13 cellular contexts compared by ENCODE assay signal in the genomic region with DNA sequence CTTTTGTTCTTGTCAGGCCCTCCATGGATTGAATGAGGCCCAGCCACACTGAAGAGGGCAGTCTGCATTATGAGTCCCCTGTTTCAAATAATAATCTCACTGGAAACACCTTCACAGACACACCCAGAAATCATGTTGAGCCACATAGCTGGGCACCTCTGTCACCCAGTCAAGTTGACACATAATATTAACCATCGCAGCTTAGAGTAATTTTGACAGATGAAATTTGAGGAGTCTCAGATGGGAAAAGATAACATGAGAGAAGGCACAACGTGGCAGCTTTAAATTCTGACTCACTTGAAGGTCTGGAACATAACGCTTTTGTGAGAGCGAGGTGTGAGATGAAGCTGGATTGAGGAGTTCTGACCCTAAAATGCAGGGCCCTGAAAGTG.
"Had no signal": no experiment of that assay in that cellular context is flagged by ENCODE, and none has a peak within 500 bp of the region (broad histone marks: within the 10 kb centered on the region; RNA-seq: fewer than 3 reads in every experiment).

No MANE protein-coding gene starts in this region.

- H3K4me3 Mint-ChIP-seq: activated CD4-positive, alpha-beta T cell treated with anti-CD3 and anti-CD28 coated beads for 36 hours; activated naive CD8-positive, alpha-beta T cell treated with anti-CD3 and anti-CD28 coated beads for 36 hours; effector memory CD8-positive, alpha-beta T cell; stimulated activated naive B cell treated with anti-CD40 and anti-IgM and Interleukin-4, amounts not matched to agents 10 μg/mL and 1 μg/mL and 100 μg/mL, for 72 hours; T-cell; WTC11 had no signal

- H3K27ac ChIP-seq: cardiac muscle cell, left ventricle myocardium inferior, neutrophil had no signal

- H3K27me3 Mint-ChIP-seq: activated CD4-positive, alpha-beta T cell treated with anti-CD3 and anti-CD28 coated beads for 36 hours had no signal

- DNase-seq: activated CD4-positive, alpha-beta T cell treated with anti-CD3 and anti-CD28 coated beads for 36 hours; activated CD4-positive, alpha-beta T cell treated with anti-CD3 and anti-CD28 coated beads, Interleukin-2, amount 50 U/mL, for 48 hours; activated naive CD8-positive, alpha-beta T cell treated with anti-CD3 and anti-CD28 coated beads for 36 hours; activated T-cell treated with anti-CD3 and anti-CD28 coated beads for 4 hours; amniotic stem cell; dermis blood vessel endothelial cell; effector memory CD8-positive, alpha-beta T cell; left ventricle myocardium inferior; stimulated activated naive B cell treated with anti-CD40 and anti-IgM and Interleukin-4, amounts not matched to agents 10 μg/mL and 1 μg/mL and 100 μg/mL, for 72 hours; T-cell had no signal

- H3K36me3 Mint-ChIP-seq: activated naive CD8-positive, alpha-beta T cell treated with anti-CD3 and anti-CD28 coated beads for 36 hours; stimulated activated naive B cell treated with anti-CD40 and anti-IgM and Interleukin-4, amounts not matched to agents 10 μg/mL and 1 μg/mL and 100 μg/mL, for 72 hours; T-cell had no signal

- H3K4me1 Mint-ChIP-seq: stimulated activated naive B cell treated with anti-CD40 and anti-IgM and Interleukin-4, amounts not matched to agents 10 μg/mL and 1 μg/mL and 100 μg/mL, for 72 hours had no signal

- H3K27me3 ChIP-seq: cardiac muscle cell, neutrophil had no signal

- H3K4me3 ChIP-seq: cardiac muscle cell, left ventricle myocardium inferior had no signal

- H3K9me3 ChIP-seq: left ventricle myocardium inferior, neutrophil had no signal

- H3K9me3 Mint-ChIP-seq: activated naive CD8-positive, alpha-beta T cell treated with anti-CD3 and anti-CD28 coated beads for 36 hours; effector memory CD8-positive, alpha-beta T cell; stimulated activated naive B cell treated with anti-CD40 and anti-IgM and Interleukin-4, amounts not matched to agents 10 μg/mL and 1 μg/mL and 100 μg/mL, for 72 hours; T-cell; WTC11 had no signal

- ATAC-seq: activated CD4-positive, alpha-beta T cell treated with anti-CD3 and anti-CD28 coated beads for 36 hours; effector memory CD8-positive, alpha-beta T cell; stimulated activated naive B cell treated with anti-CD40 and anti-IgM and Interleukin-4, amounts not matched to agents 10 μg/mL and 1 μg/mL and 100 μg/mL, for 72 hours; T-cell; WTC11 had no signal

- H3K27ac Mint-ChIP-seq: activated CD4-positive, alpha-beta T cell treated with anti-CD3 and anti-CD28 coated beads for 36 hours; activated naive CD8-positive, alpha-beta T cell treated with anti-CD3 and anti-CD28 coated beads for 36 hours; effector memory CD8-positive, alpha-beta T cell; stimulated activated naive B cell treated with anti-CD40 and anti-IgM and Interleukin-4, amounts not matched to agents 10 μg/mL and 1 μg/mL and 100 μg/mL, for 72 hours; T-cell; WTC11 had no signal
